Comparison of ENCODE assay signal across 8 cellular contexts in the genomic region with DNA sequence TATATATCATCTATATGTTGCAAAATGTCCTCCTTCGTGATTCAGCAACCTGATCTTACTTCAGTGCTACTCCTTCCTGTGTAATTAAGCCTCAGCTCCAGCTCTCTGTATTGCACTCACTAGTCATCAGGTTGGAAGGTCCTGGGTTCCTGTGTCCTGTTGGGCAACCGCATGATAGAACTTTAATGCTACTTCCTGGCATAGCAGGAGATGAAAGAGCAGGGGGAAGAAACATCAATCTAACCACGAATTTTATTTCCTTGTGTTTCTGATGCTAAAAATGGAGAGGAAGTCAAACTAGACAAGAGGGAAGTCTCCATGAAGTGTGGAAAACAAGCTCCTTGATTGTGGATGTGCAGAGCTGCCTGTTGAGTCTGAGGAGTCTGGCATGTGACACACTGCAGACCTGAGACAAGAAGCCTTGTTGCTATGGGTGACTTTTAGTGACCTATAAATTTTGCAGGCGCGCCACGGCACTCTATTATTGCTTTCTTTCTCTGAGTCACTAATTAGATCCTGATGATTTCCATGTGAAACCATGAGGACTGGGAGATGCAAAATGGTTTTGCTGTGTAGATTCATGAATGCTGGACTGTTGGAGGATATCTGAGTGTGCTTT. TPM values are rescaled to one million over a fixed set of nuclear protein-coding genes. Genes with fewer than 3 reads are reported as not detected.
DNase-seq lines count a peak whose midpoint lies in the region; ATAC-seq, FAIRE-seq and TF ChIP-seq lines count a peak whose summit lies in the region.

No MANE protein-coding gene starts in this region.

- H3K27me3 ChIP-seq in HL-60 (ENCODE audit: insufficient read depth, poor library complexity, severe bottlenecking): no peaks in the 10 kb centered on the region
- H3K27me3 ChIP-seq in left ventricle myocardium inferior (ENCODE audit: low read depth): no peaks in the 10 kb centered on the region
- H3K27me3 ChIP-seq in transverse colon: no peaks in the 10 kb centered on the region

- H3K27ac ChIP-seq in A549 (peak overlapping the region in 1 of 2 experiments; percentile 25; a peak in 4 of 6 replicates), HL-60 (replicated peaks) (peak overlapping the region; percentile 60), left ventricle myocardium inferior (replicated peaks) (peak overlapping the region; percentile 21), transverse colon (peak overlapping the region; percentile 10 to 31 (median 22))

- no peaks in the 10 kb centered on the region for H3K27me3 Mint-ChIP-seq in activated T-helper 1 cell treated with anti-CD3 and anti-CD28 coated beads, Interleukin-12 subunit alpha, Interleukin-12 subunit beta, Interleukin-2, Interleukin-4 antibody, amounts not matched to agents 30 ng/mL and 10 ng/mL and 1 ng/mL, durations not matched to agents 14 hours and 24 hours and 36 hours (ENCODE audit: insufficient read depth)

- TF ChIP-seq CTCF in A549 (IDR thresholded peaks at IDR 0.05) (no peak), HL-60 (IDR thresholded peaks at IDR 0.05; ENCODE audit: insufficient read depth, low read length) (no peak), left ventricle myocardium inferior (IDR thresholded peaks at IDR 0.05; ENCODE audit: borderline replicate concordance) (no peak), transverse colon (IDR thresholded peaks at IDR 0.05) (no peak)

- CTCF ChIA-PET in A549 (lab: Yijun Ruan, JAX): interaction anchor here (0.8 to 4.5 kb wide), 2 partner anchors 13 to 82 kb away, joined by 3 to 17 read pairs; no protein-coding TSS in a partner anchor

- H3K4me3 ChIP-seq in A549 (no peak overlapping the region), HL-60 (replicated peaks; ENCODE audit: insufficient read depth, low read length) (no peak overlapping the region), left ventricle myocardium inferior (no peak overlapping the region), transverse colon (no peak overlapping the region)

- ATAC-seq in A549 (peak; percentile 70 to 74; a peak in 5 of 6 replicates), GM18511 (IDR thresholded peaks at IDR 0.05; ENCODE audit: unreplicated experiment) (no peak), GM19023 (IDR thresholded peaks at IDR 0.05; ENCODE audit: unreplicated experiment) (no peak), HG03135 (IDR thresholded peaks at IDR 0.05; ENCODE audit: unreplicated experiment) (no peak)

- TF ChIP-seq EP300 in A549 (IDR thresholded peaks at IDR 0.05) (no peak), transverse colon (IDR thresholded peaks at IDR 0.05; ENCODE audit: low read depth) (no peak)

- H3K36me3 Mint-ChIP-seq in activated T-helper 1 cell treated with anti-CD3 and anti-CD28 coated beads, Interleukin-12 subunit alpha, Interleukin-12 subunit beta, Interleukin-2, Interleukin-4 antibody, amounts not matched to agents 30 ng/mL and 10 ng/mL and 1 ng/mL, durations not matched to agents 14 hours and 24 hours and 36 hours (ENCODE audit: low read depth): peaks cover 40% of the 10 kb centered on the region

- TF ChIP-seq RAD21 in A549 (conservative IDR thresholded peaks at IDR 0.05 in 1 of 2, IDR thresholded peaks at IDR 0.05 in 1 of 2): no peak

- H3K36me3 ChIP-seq in left ventricle myocardium inferior (peaks cover 37% of the 10 kb centered on the region), transverse colon (peaks cover 0 to 27% (median 5%) of the 10 kb centered on the region in 4 donors)

- peak overlapping the region; percentile 45 for H3K4me3 Mint-ChIP-seq in activated T-helper 1 cell treated with anti-CD3 and anti-CD28 coated beads, Interleukin-12 subunit alpha, Interleukin-12 subunit beta, Interleukin-2, Interleukin-4 antibody, amounts not matched to agents 30 ng/mL and 10 ng/mL and 1 ng/mL, durations not matched to agents 14 hours and 24 hours and 36 hours

- in situ Hi-C loops in transverse colon (cut with MboI; ENCODE audit: low pct_ligation_motif_present in 1 of 4, low pct_unique_long_range_greater_than_20kb in 1 of 4, low sequenced_read_pairs in 3 of 4): no loop called here

- intact Hi-C loops in activated T-helper 1 cell treated with anti-CD3 and anti-CD28 coated beads, Interleukin-12 subunit alpha, Interleukin-12 subunit beta, Interleukin-2, Interleukin-4 antibody, amounts not matched to agents 30 ng/mL and 10 ng/mL and 1 ng/mL, durations not matched to agents 14 hours and 24 hours and 36 hours (cut with micrococcal nuclease): loop anchor here (2.0 kb wide), 1 partner anchor 18 kb away; no protein-coding TSS in a partner anchor
- intact Hi-C loops in left ventricle myocardium inferior (cut with micrococcal nuclease) (no loop called here), transverse colon (cut with DNase I; ENCODE audit: low total_unique reads) (no loop called here)

- POLR2A ChIA-PET in A549 (lab: Yijun Ruan, JAX): no interaction called here

- TF ChIP-seq POLR2A in A549 (IDR thresholded peaks at IDR 0.05; ENCODE audit: low read length) (no peak), transverse colon (IDR thresholded peaks at IDR 0.05) (no peak)

- FAIRE-seq in A549 (lab: Jason Lieb, UNC): no peak

- DNase-seq in A549 (ENCODE audit: low read depth in 1 of 2, low spot score in 1 of 2): peak in 1 of 2 experiments; percentile 46
- DNase-seq in HL-60 (ENCODE audit: low read depth in 1 of 2, low spot score in 1 of 2): peak; percentile 94 to 98
- no peak for DNase-seq in activated T-helper 1 cell treated with anti-CD3 and anti-CD28 coated beads, Interleukin-12 subunit alpha, Interleukin-12 subunit beta, Interleukin-2, Interleukin-4 antibody, amounts not matched to agents 30 ng/mL and 10 ng/mL and 1 ng/mL, durations not matched to agents 14 hours and 24 hours and 36 hours (ENCODE audit: low spot score)
- DNase-seq in left ventricle myocardium inferior: no peak
- DNase-seq in transverse colon: no peak

- H3K9me3 Mint-ChIP-seq in activated T-helper 1 cell treated with anti-CD3 and anti-CD28 coated beads, Interleukin-12 subunit alpha, Interleukin-12 subunit beta, Interleukin-2, Interleukin-4 antibody, amounts not matched to agents 30 ng/mL and 10 ng/mL and 1 ng/mL, durations not matched to agents 14 hours and 24 hours and 36 hours: no peaks in the 10 kb centered on the region

- H3K4me1 ChIP-seq in A549: peaks cover 22% of the 10 kb centered on the region
- peaks cover 10% of the 10 kb centered on the region for H3K4me1 ChIP-seq in left ventricle myocardium inferior
- peaks cover 0 to 18% (median 8%) of the 10 kb centered on the region in 4 donors for H3K4me1 ChIP-seq in transverse colon

- H3K9me3 ChIP-seq in A549: peaks cover 2% of the 10 kb centered on the region; the same call in 2 of the 3 replicates
- no peaks in the 10 kb centered on the region for H3K9me3 ChIP-seq in left ventricle myocardium inferior (replicated peaks)
- no peaks in the 10 kb centered on the region for H3K9me3 ChIP-seq in transverse colon

- H3K4me1 Mint-ChIP-seq in activated T-helper 1 cell treated with anti-CD3 and anti-CD28 coated beads, Interleukin-12 subunit alpha, Interleukin-12 subunit beta, Interleukin-2, Interleukin-4 antibody, amounts not matched to agents 30 ng/mL and 10 ng/mL and 1 ng/mL, durations not matched to agents 14 hours and 24 hours and 36 hours (ENCODE audit: low read depth): peaks cover 24% of the 10 kb centered on the region

- WGBS in A549 (ENCODE audit: missing lambda C conversion rate): 53% methylated on average over 6 of the region's 6 CpGs
- 26 to 52% methylated on average over 3 to 6 of the region's 6 CpGs for WGBS in transverse colon (ENCODE audit: low coverage in 1 of 2), 2 donors

- H3K27ac Mint-ChIP-seq in activated T-helper 1 cell treated with anti-CD3 and anti-CD28 coated beads, Interleukin-12 subunit alpha, Interleukin-12 subunit beta, Interleukin-2, Interleukin-4 antibody, amounts not matched to agents 30 ng/mL and 10 ng/mL and 1 ng/mL, durations not matched to agents 14 hours and 24 hours and 36 hours: peak overlapping the region; percentile 51

- peak overlapping the region; percentile 14; the same call in 2 of the 3 replicates for H3K4me2 ChIP-seq in A549

TF ChIP-seq in A549, 52 proteins besides CTCF, POLR2A, EP300 and RAD21 (continues in another document):
- TF ChIP-seq HOXA7 (CRISPR knock-in tag; IDR thresholded peaks at IDR 0.05): no peak
- no peak for TF ChIP-seq KDM5A (IDR thresholded peaks at IDR 0.05)
- TF ChIP-seq PHF8 (IDR thresholded peaks at IDR 0.05; ENCODE audit: borderline replicate concordance, low read depth): no peak

RNA-seq across cellular contexts. Expression of a gene that starts 25.6 kb away (rescaled TPM):
- polyA plus RNA-seq in A549 (2011; rRNA removed) (not detected in 2 replicates), A549 (2017; fragmentation: RNase III; extraction: RNeasy Plus Mini Kit Qiagen cat#74134 plus additional on column Dnase treatment) (not detected in 3 replicates)
- polyA plus RNA-seq in A549 (2012; cell fraction: cytosol; rRNA removed): not detected in 2 replicates
- polyA plus RNA-seq in A549 (2012; cell fraction: nucleus; rRNA removed): not detected in 2 replicates
- polyA minus RNA-seq in A549 (2011; rRNA and poly(A)+ RNA removed): not detected in 2 replicates
- not detected in 2 replicates for total RNA-seq in activated T-helper 1 cell treated with anti-CD3 and anti-CD28 coated beads, Interleukin-12 subunit alpha, Interleukin-12 subunit beta, Interleukin-2, Interleukin-4 antibody, amounts not matched to agents 30 ng/mL and 10 ng/mL and 1 ng/mL, durations not matched to agents 14 hours and 24 hours and 36 hours
- total RNA-seq in left ventricle myocardium inferior (3.6 TPM), transverse colon (1 to 10 TPM in 3 of 4 donors, not detected in 1; 1.2 to 2.4 (median 2.2) TPM)

RNA-seq across cellular contexts. Expression of a gene that starts 27.4 kb away (rescaled TPM):
- polyA plus RNA-seq in A549 (2011; rRNA removed) (110 and 124 TPM in 2 replicates), A549 (2017; fragmentation: RNase III; extraction: RNeasy Plus Mini Kit Qiagen cat#74134 plus additional on column Dnase treatment) (69.1 to 72.2 TPM (median 69.5 TPM) in 3 replicates)
- polyA plus RNA-seq in A549 (2012; cell fraction: cytosol; rRNA removed): 40.2 and 52.6 TPM in 2 replicates
- polyA plus RNA-seq in A549 (2012; cell fraction: nucleus; rRNA removed): 16.7 and 21.9 TPM in 2 replicates
- 23.9 and 28.4 TPM in 2 replicates for polyA minus RNA-seq in A549 (2011; rRNA and poly(A)+ RNA removed)
- total RNA-seq in activated T-helper 1 cell treated with anti-CD3 and anti-CD28 coated beads, Interleukin-12 subunit alpha, Interleukin-12 subunit beta, Interleukin-2, Interleukin-4 antibody, amounts not matched to agents 30 ng/mL and 10 ng/mL and 1 ng/mL, durations not matched to agents 14 hours and 24 hours and 36 hours: 58.8 and 64.9 TPM in 2 replicates
- total RNA-seq in left ventricle myocardium inferior (47.8 TPM), transverse colon (100 to 1,000 TPM in 1 of 4 donors, 10 to 100 TPM in 3; 41.9 to 116 (median 67.5) TPM)

RNA-seq across cellular contexts. Expression of a gene that starts 37.0 kb away (rescaled TPM):
- 0.05 and 0.08 TPM in 2 replicates for polyA plus RNA-seq in A549 (2011; rRNA removed)
- polyA plus RNA-seq in A549 (2012; cell fraction: cytosol; rRNA removed): 0.03 TPM in 2 replicates
- 0.02 and 0.09 TPM in 2 replicates for polyA plus RNA-seq in A549 (2012; cell fraction: nucleus; rRNA removed)
- polyA plus RNA-seq in A549 (2017; fragmentation: RNase III; extraction: RNeasy Plus Mini Kit Qiagen cat#74134 plus additional on column Dnase treatment): 0.04 TPM in 1 of 3 replicates, not detected in the others
- not detected in 2 replicates for polyA minus RNA-seq in A549 (2011; rRNA and poly(A)+ RNA removed)
- 0.10 TPM in 1 of 2 replicates, not detected in the other for total RNA-seq in activated T-helper 1 cell treated with anti-CD3 and anti-CD28 coated beads, Interleukin-12 subunit alpha, Interleukin-12 subunit beta, Interleukin-2, Interleukin-4 antibody, amounts not matched to agents 30 ng/mL and 10 ng/mL and 1 ng/mL, durations not matched to agents 14 hours and 24 hours and 36 hours
- total RNA-seq in left ventricle myocardium inferior: 0.11 TPM
- total RNA-seq in transverse colon: under 1 TPM in 1 of 4 donors, not detected in 3; 0.32 TPM

Comparison
In these comparisons a context has a peak if more than half of its experiments do, and no peak if none do; other contexts are left out.
1. ATAC-seq: peak in A549 (2 of 2); none in GM18511 (single experiment), GM19023 (single experiment) and HG03135 (single experiment).
2. DNase-seq: peak in HL-60 (2 of 2); none in activated T-helper 1 cell treated with anti-CD3 and anti-CD28 coated beads, Interleukin-12 subunit alpha, Interleukin-12 subunit beta, Interleukin-2, Interleukin-4 antibody, amounts not matched to agents 30 ng/mL and 10 ng/mL and 1 ng/mL, durations not matched to agents 14 hours and 24 hours and 36 hours (single experiment), left ventricle myocardium inferior (single experiment) and transverse colon (single experiment).